ENCODE assay signal across 8 cellular contexts in genomic region chr19:43503501-43504425, GRCh38. TPM values are rescaled to one million over a fixed set of nuclear protein-coding genes. Genes with fewer than 3 reads are reported as not detected.
DNase-seq lines count a peak whose midpoint lies in the region; ATAC-seq and TF ChIP-seq lines count a peak whose summit lies in the region.

No MANE protein-coding gene starts in this region.

- H3K36me3 ChIP-seq in esophagus muscularis mucosa = peaks cover 4 to 31% (median 22%) of the 10 kb centered on the region in 4 donors

- ATAC-seq in GM21515 (IDR thresholded peaks at IDR 0.05; ENCODE audit: unreplicated experiment) = peak; percentile 77

- peaks cover 14 to 34% (median 29%) of the 10 kb centered on the region in 4 donors for H3K4me1 ChIP-seq in esophagus muscularis mucosa

- peak; percentile 68 for DNase-seq in DMS 273 treated with DMSO at 0.1 percent for 48 hours (lab: John Stamatoyannopoulos, UW)
- DNase-seq in HuH-7 (ENCODE audit: low spot score) = peak; percentile 92
- DNase-seq in OCI-M2 (lab: John Stamatoyannopoulos, UW; ENCODE audit: unreplicated experiment) = peak; percentile 86
- peak; percentile 99 for DNase-seq in activated T-cell treated with anti-CD3 and anti-CD28 coated beads, Interleukin-2, amount 50 U/mL, for 1 hour
- DNase-seq in esophagus muscularis mucosa (ENCODE audit: extremely low spot score) = peak; percentile 99
- peak; percentile 96 for DNase-seq in myocyte (ENCODE audit: low read depth)
- DNase-seq in stimulated activated CD8-positive, alpha-beta memory T cell treated with anti-CD3 and anti-CD28 coated beads, Interleukin-7, amount 100 ng/mL, for 4 hours (ENCODE audit: low read depth in 2 of 2) = peak; percentile 97 to 99

- H3K27ac ChIP-seq in esophagus muscularis mucosa (replicated peaks in 1 of 4) = peak overlapping the region; percentile 88 to 96 (median 92)

- TF ChIP-seq EP300 in esophagus muscularis mucosa (IDR thresholded peaks at IDR 0.05) = no peak

- TF ChIP-seq POLR2A in esophagus muscularis mucosa (IDR thresholded peaks at IDR 0.05; ENCODE audit: low read depth) = no peak

- intact Hi-C loops in esophagus muscularis mucosa (cut with DNase I) = loop anchor here (5.0 kb wide), 1 partner anchor 41 kb away; no protein-coding TSS in a partner anchor

- no peaks in the 10 kb centered on the region for H3K9me3 ChIP-seq in esophagus muscularis mucosa

- WGBS in esophagus muscularis mucosa = 1% methylated on average over 49 of the region's 64 CpGs

- H3K4me3 ChIP-seq in esophagus muscularis mucosa = peak overlapping the region; percentile 70 to 82 (median 76)

- no peaks in the 10 kb centered on the region for H3K27me3 ChIP-seq in esophagus muscularis mucosa

- peak in 2 of 3 experiments; percentile 27 to 42 for TF ChIP-seq CTCF in esophagus muscularis mucosa (IDR thresholded peaks at IDR 0.05)

RNA-seq across cellular contexts. Expression of gene PHLDB3, which starts 0.8 kb away (rescaled TPM):
- total RNA-seq in esophagus muscularis mucosa = 10 to 100 TPM; 10.3 to 16.2 (median 12.6) TPM
- total RNA-seq in myocyte = 7.8 and 15.7 TPM in 2 replicates
- polyA plus RNA-seq in myocyte (2012) = 5.6 TPM

RNA-seq across cellular contexts. Expression of gene ETHE1, which starts 23.2 kb away (rescaled TPM):
- 10 to 100 TPM; 48.2 to 63.2 (median 55.9) TPM for total RNA-seq in esophagus muscularis mucosa
- 17.6 and 19.8 TPM in 2 replicates for total RNA-seq in myocyte
- 42.6 TPM for polyA plus RNA-seq in myocyte (2012)

RNA-seq across cellular contexts. Expression of gene ZNF575, which starts 29.2 kb away (rescaled TPM):
- total RNA-seq in esophagus muscularis mucosa (under 1 TPM; 0.66 to 0.97 (median 0.82) TPM), myocyte (not detected in 2 replicates)
- polyA plus RNA-seq in myocyte (2012) = 4.1 TPM

RNA-seq across cellular contexts. Expression of gene LYPD3, which starts 38.4 kb away (rescaled TPM):
- 1 to 10 TPM in 1 of 4 donors, under 1 TPM in 3; 0.42 to 1.4 (median 0.84) TPM for total RNA-seq in esophagus muscularis mucosa
- total RNA-seq in myocyte = 0.21 and 0.37 TPM in 2 replicates
- 0.20 TPM for polyA plus RNA-seq in myocyte (2012)

Comparison
In these comparisons a context has a peak if more than half of its experiments do, and no peak if none do; other contexts are left out.
1. Peak in every context shown above with its lines: DNase-seq, ATAC-seq, H3K4me3 ChIP-seq and H3K27ac ChIP-seq.